ENCODE assay signal across 1 cellular context in the genomic region with DNA sequence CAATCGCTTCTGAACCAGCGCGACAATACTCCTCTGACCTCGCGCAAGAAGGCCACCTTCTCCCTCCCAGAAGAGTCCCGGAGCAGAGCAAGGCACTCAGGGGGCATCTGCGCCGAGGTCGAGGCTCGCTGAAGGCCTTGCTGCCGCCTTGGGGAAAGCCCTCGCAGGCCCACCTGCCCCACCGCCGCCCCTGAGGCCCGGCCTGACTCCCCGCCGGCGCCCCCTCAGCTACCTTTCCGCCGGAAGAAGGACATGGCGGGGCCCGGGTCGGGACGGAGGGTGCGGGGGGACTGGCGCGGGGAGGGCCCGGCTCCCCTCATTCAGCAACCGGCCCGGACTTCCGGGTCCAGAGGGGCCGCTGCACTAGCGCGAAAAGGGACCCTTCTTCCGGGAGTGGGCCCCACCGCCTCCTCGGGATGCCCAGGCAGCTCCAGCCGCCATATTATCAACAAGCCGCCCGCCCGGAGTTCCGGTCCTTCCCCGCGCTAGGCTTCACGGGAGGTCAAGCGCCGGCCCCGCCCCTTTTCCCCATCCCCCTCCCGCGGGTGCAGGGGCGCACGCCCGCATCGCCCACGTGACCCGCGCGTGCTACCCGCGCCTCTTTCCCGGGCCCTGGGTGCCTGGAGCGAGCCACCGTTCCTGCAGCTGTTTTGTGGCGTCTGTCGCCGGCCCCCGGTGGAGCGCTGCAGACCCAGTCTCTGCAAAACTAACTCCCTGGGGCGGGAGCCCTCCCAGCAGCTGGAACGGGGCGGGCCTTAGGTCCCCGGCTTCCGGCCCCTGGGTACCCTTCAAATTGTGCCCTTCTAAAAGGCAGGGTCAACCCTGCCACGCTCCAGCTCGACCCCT.
TF ChIP-seq lines count a peak whose summit lies in the region.

A gene with protein sequence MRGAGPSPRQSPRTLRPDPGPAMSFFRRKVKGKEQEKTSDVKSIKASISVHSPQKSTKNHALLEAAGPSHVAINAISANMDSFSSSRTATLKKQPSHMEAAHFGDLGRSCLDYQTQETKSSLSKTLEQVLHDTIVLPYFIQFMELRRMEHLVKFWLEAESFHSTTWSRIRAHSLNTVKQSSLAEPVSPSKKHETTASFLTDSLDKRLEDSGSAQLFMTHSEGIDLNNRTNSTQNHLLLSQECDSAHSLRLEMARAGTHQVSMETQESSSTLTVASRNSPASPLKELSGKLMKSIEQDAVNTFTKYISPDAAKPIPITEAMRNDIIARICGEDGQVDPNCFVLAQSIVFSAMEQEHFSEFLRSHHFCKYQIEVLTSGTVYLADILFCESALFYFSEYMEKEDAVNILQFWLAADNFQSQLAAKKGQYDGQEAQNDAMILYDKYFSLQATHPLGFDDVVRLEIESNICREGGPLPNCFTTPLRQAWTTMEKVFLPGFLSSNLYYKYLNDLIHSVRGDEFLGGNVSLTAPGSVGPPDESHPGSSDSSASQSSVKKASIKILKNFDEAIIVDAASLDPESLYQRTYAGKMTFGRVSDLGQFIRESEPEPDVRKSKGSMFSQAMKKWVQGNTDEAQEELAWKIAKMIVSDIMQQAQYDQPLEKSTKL (minus strand): TSS at position 469 of the 846 bp plus-strand sequence. CDS start 149 bp downstream, at position 320.

TF ChIP-seq in K562, 482 proteins besides CTCF, POLR2A, EP300 and RAD21 (continued from another document and continues in another):
- peak; percentile 78 for TF ChIP-seq E2F1 (CRISPR knock-in tag; IDR thresholded peaks at IDR 0.05)
- peak; percentile 55; the same call in 1 of the 2 replicates for TF ChIP-seq ZNF589 (CRISPR knock-in tag; IDR thresholded peaks at IDR 0.05; ENCODE audit: low read depth)
- TF ChIP-seq CBFA2T2 (conservative IDR thresholded peaks at IDR 0.05): peak; percentile 59
- no peak for TF ChIP-seq FOS (IDR thresholded peaks at IDR 0.05; ENCODE audit: extremely low read depth, insufficient read length)
- TF ChIP-seq SAFB2 (IDR thresholded peaks at IDR 0.05; ENCODE audit: borderline replicate concordance, low read depth, low read length, severe bottlenecking): no peak
- peak; percentile 78 for TF ChIP-seq ZNF592 (IDR thresholded peaks at IDR 0.05)
- TF ChIP-seq REST (CRISPR knock-in tag; IDR thresholded peaks at IDR 0.05; ENCODE audit: low read depth): no peak
- no peak for TF ChIP-seq ZNF133 (CRISPR knock-in tag; IDR thresholded peaks at IDR 0.05)
- 0 out of 2 replicates have a peak, but pooled peaks have one; percentile 68 for TF ChIP-seq ZNF232 (CRISPR knock-in tag; IDR thresholded peaks at IDR 0.05)
- TF ChIP-seq, protein P1, sequence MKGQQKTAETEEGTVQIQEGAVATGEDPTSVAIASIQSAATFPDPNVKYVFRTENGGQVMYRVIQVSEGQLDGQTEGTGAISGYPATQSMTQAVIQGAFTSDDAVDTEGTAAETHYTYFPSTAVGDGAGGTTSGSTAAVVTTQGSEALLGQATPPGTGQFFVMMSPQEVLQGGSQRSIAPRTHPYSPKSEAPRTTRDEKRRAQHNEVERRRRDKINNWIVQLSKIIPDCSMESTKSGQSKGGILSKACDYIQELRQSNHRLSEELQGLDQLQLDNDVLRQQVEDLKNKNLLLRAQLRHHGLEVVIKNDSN (CRISPR knock-in tag; IDR thresholded peaks at IDR 0.05): peak; percentile 95
- TF ChIP-seq TFE3 (CRISPR knock-in tag; IDR thresholded peaks at IDR 0.05): peak; percentile 94
- 0 out of 2 replicates have a peak, but pooled peaks have one; percentile 57 for TF ChIP-seq E2F3 (CRISPR knock-in tag; IDR thresholded peaks at IDR 0.05)
- TF ChIP-seq, protein P2, sequence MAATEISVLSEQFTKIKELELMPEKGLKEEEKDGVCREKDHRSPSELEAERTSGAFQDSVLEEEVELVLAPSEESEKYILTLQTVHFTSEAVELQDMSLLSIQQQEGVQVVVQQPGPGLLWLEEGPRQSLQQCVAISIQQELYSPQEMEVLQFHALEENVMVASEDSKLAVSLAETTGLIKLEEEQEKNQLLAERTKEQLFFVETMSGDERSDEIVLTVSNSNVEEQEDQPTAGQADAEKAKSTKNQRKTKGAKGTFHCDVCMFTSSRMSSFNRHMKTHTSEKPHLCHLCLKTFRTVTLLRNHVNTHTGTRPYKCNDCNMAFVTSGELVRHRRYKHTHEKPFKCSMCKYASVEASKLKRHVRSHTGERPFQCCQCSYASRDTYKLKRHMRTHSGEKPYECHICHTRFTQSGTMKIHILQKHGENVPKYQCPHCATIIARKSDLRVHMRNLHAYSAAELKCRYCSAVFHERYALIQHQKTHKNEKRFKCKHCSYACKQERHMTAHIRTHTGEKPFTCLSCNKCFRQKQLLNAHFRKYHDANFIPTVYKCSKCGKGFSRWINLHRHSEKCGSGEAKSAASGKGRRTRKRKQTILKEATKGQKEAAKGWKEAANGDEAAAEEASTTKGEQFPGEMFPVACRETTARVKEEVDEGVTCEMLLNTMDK (IDR thresholded peaks at IDR 0.05; ENCODE audit: borderline replicate concordance, insufficient read depth, low read depth, low read length, poor library complexity, severe bottlenecking): no peak
- no peak for TF ChIP-seq PTBP1 (IDR thresholded peaks at IDR 0.05; ENCODE audit: low read depth, low read length)
- TF ChIP-seq ETS2 (tag; IDR thresholded peaks at IDR 0.05; ENCODE audit: borderline replicate concordance, poor library complexity, severe bottlenecking): no peak
- TF ChIP-seq CBX8 (IDR thresholded peaks at IDR 0.05; ENCODE audit: borderline replicate concordance, extremely low read depth, low read depth, low read length, poor library complexity, severe bottlenecking): no peak
- TF ChIP-seq PHF8 (IDR thresholded peaks at IDR 0.05; ENCODE audit: borderline replicate concordance, low read length): peak; percentile 60; the same call in 1 of the 2 replicates
- peak in 2 of 3 experiments; percentile 37 to 76; a peak in 2 of 6 replicates for TF ChIP-seq ZBTB11 (CRISPR knock-in tag; IDR thresholded peaks at IDR 0.05)
- TF ChIP-seq BCLAF1 (IDR thresholded peaks at IDR 0.05; ENCODE audit: borderline replicate concordance in 1 of 2, control insufficient read depth in 1 of 2, low read depth in 2 of 2, low read length in 1 of 2): no peak
- TF ChIP-seq FOXA3 (CRISPR knock-in tag; conservative IDR thresholded peaks at IDR 0.05 in 1 of 2, IDR thresholded peaks at IDR 0.05 in 1 of 2): peak in 1 of 2 experiments; percentile 59; a peak in 1 of 4 replicates
- no peak for TF ChIP-seq ETV6 (IDR thresholded peaks at IDR 0.05; ENCODE audit: borderline replicate concordance in 1 of 2, low read depth in 2 of 2, low read length in 1 of 2)
- TF ChIP-seq ETV6 (CRISPR knock-in tag; IDR thresholded peaks at IDR 0.05; ENCODE audit: borderline replicate concordance): 0 out of 2 replicates have a peak, but pooled peaks have one; percentile 60
